25 cellular contexts compared by ENCODE assay signal in genomic region chr1:36765785-36766300, GRCh38.
"Had no signal": no experiment of that assay in that cellular context is flagged by ENCODE, and none has a peak within 500 bp of the region (broad histone marks: within the 10 kb centered on the region; RNA-seq: fewer than 3 reads in every experiment).

No MANE protein-coding gene starts in this region.

- FAIRE-seq: astrocyte, endothelial cell of umbilical vein had no signal

- H3K27ac ChIP-seq: adrenal gland, breast epithelium, esophagus muscularis mucosa, ovary, psoas muscle, skin epidermis, stomach, testis had no signal

- H3K4me1 ChIP-seq: adrenal gland, breast epithelium, esophagus muscularis mucosa, psoas muscle, stomach, testis had no signal

- H3K4me3 Mint-ChIP-seq: activated CD4-positive, alpha-beta T cell treated with anti-CD3 and anti-CD28 coated beads for 36 hours; activated T-helper 1 cell treated with anti-CD3 and anti-CD28 coated beads, Interleukin-12 subunit alpha, Interleukin-12 subunit beta, Interleukin-2, Interleukin-4 antibody, amounts not matched to agents 30 ng/mL and 10 ng/mL and 1 ng/mL, durations not matched to agents 14 hours and 24 hours and 36 hours; dendritic cell treated with granulocyte-macrophage colony-stimulating factor and Interleukin-4, amounts not matched to agents 40 ng/mL and 50 ng/mL, for 4 days had no signal

- ATAC-seq: activated CD4-positive, alpha-beta T cell treated with anti-CD3 and anti-CD28 coated beads for 36 hours; activated naive CD4-positive, alpha-beta T cell treated with anti-CD3 and anti-CD28 coated beads, Interleukin-2, amount 50 U/mL, for 72 hours; left cardiac atrium; psoas muscle; right cardiac atrium had no signal

- H3K27ac Mint-ChIP-seq: activated CD4-positive, alpha-beta T cell treated with anti-CD3 and anti-CD28 coated beads for 36 hours; activated T-helper 1 cell treated with anti-CD3 and anti-CD28 coated beads, Interleukin-12 subunit alpha, Interleukin-12 subunit beta, Interleukin-2, Interleukin-4 antibody, amounts not matched to agents 30 ng/mL and 10 ng/mL and 1 ng/mL, durations not matched to agents 14 hours and 24 hours and 36 hours; dendritic cell treated with granulocyte-macrophage colony-stimulating factor and Interleukin-4, amounts not matched to agents 40 ng/mL and 50 ng/mL, for 4 days had no signal

- H3K9me3 ChIP-seq: adrenal gland, breast epithelium, esophagus muscularis mucosa, ovary, psoas muscle, testis had no signal

- H3K4me1 Mint-ChIP-seq: activated CD4-positive, alpha-beta T cell treated with anti-CD3 and anti-CD28 coated beads for 36 hours had no signal

- H3K36me3 ChIP-seq: adrenal gland, breast epithelium, esophagus muscularis mucosa, ovary, stomach had no signal

- H3K36me3 Mint-ChIP-seq: activated naive CD4-positive, alpha-beta T cell treated with anti-CD3 and anti-CD28 coated beads, Interleukin-2, amount 50 U/mL, for 72 hours had no signal

- DNase-seq: activated CD4-positive, alpha-beta T cell treated with anti-CD3 and anti-CD28 coated beads for 36 hours; activated CD4-positive, alpha-beta T cell treated with anti-CD3 and anti-CD28 coated beads, Interleukin-2, amount 50 U/mL, for 48 hours; activated gamma-delta T cell treated with Interleukin-2 at 50 U/mL for 16 hours; activated T-cell treated with anti-CD3 and anti-CD28 coated beads for 4 hours; adrenal gland; effector CD8-positive, alpha-beta T cell; left cardiac atrium; ovary; psoas muscle; right cardiac atrium; stimulated activated CD4-positive, alpha-beta T cell treated with anti-CD3 and anti-CD28 coated beads, Interleukin-15, amount 100 ng/mL, for 24 hours; stimulated activated CD4-positive, alpha-beta T cell treated with anti-CD3 and anti-CD28 coated beads, Interleukin-2, amount 100 ng/mL, for 48 hours; stomach; SW 1271; T-helper 2 cell; testis had no signal

- H3K27me3 ChIP-seq: ovary, testis had no signal

- H3K9me3 Mint-ChIP-seq: activated naive CD4-positive, alpha-beta T cell treated with anti-CD3 and anti-CD28 coated beads, Interleukin-2, amount 50 U/mL, for 72 hours; activated T-helper 1 cell treated with anti-CD3 and anti-CD28 coated beads, Interleukin-12 subunit alpha, Interleukin-12 subunit beta, Interleukin-2, Interleukin-4 antibody, amounts not matched to agents 30 ng/mL and 10 ng/mL and 1 ng/mL, durations not matched to agents 14 hours and 24 hours and 36 hours; dendritic cell treated with granulocyte-macrophage colony-stimulating factor and Interleukin-4, amounts not matched to agents 40 ng/mL and 50 ng/mL, for 4 days had no signal

- H3K4me3 ChIP-seq: adrenal gland, breast epithelium, esophagus muscularis mucosa, lung, ovary, psoas muscle, skin epidermis, stomach, testis had no signal
